In the genomic region with DNA sequence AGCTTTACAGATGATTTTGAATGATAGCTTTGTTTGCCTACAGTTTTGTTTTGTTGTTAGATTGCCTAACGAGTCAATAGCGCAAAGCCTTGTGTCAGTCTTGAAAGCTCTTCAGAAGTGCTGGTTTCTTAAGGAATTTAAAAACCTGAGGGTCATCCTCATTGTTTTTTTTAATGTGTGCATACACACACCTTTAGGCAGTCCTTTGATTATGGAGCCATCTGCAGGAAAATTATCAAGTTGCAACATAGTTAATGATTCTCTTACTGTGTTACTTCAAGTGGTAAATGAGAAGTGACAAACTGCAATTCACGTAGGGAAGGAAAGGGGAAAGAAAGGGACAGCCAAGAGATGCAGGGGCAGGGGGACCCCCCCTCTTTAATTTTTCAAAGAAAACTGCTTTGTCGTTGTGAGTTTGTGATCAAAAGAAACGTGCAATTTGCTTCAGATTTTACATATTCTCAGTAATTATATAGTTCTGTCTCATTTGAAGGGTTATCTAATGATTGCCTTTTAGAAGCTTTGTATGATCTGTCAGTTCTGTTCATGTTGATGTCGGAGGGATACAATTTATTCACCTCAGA, we compare ENCODE assay signal across 1 cellular context.
TF ChIP-seq lines count a peak whose summit lies in the region.

No MANE protein-coding gene starts in this region.

TF ChIP-seq in HCT116, 20 proteins besides CTCF, POLR2A, EP300 and RAD21 (continued from another document):
- TF ChIP-seq, protein P1, sequence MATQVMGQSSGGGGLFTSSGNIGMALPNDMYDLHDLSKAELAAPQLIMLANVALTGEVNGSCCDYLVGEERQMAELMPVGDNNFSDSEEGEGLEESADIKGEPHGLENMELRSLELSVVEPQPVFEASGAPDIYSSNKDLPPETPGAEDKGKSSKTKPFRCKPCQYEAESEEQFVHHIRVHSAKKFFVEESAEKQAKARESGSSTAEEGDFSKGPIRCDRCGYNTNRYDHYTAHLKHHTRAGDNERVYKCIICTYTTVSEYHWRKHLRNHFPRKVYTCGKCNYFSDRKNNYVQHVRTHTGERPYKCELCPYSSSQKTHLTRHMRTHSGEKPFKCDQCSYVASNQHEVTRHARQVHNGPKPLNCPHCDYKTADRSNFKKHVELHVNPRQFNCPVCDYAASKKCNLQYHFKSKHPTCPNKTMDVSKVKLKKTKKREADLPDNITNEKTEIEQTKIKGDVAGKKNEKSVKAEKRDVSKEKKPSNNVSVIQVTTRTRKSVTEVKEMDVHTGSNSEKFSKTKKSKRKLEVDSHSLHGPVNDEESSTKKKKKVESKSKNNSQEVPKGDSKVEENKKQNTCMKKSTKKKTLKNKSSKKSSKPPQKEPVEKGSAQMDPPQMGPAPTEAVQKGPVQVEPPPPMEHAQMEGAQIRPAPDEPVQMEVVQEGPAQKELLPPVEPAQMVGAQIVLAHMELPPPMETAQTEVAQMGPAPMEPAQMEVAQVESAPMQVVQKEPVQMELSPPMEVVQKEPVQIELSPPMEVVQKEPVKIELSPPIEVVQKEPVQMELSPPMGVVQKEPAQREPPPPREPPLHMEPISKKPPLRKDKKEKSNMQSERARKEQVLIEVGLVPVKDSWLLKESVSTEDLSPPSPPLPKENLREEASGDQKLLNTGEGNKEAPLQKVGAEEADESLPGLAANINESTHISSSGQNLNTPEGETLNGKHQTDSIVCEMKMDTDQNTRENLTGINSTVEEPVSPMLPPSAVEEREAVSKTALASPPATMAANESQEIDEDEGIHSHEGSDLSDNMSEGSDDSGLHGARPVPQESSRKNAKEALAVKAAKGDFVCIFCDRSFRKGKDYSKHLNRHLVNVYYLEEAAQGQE (IDR thresholded peaks at IDR 0.05; ENCODE audit: low read depth): no peak
